23 cellular contexts compared by ENCODE assay signal in genomic region chrX:31092970-31093638, GRCh38. TPM values are rescaled to one million over a fixed set of nuclear protein-coding genes. Genes with fewer than 3 reads are reported as not detected.
DNase-seq lines count a peak whose midpoint lies in the region; ATAC-seq and TF ChIP-seq lines count a peak whose summit lies in the region.
"Had no signal": no experiment of that assay in that cellular context is flagged by ENCODE, and none has a peak within 500 bp of the region (broad histone marks: within the 10 kb centered on the region; RNA-seq: fewer than 3 reads in every experiment).

No MANE protein-coding gene starts in this region.

- no peak overlapping the region for H2AFZ ChIP-seq in KMS-11 (ENCODE audit: low read depth)
- H2AFZ ChIP-seq: PC-9 had no signal

- ATAC-seq in GM18861 (IDR thresholded peaks at IDR 0.05; ENCODE audit: unreplicated experiment) (peak; percentile 65), GM19324 (IDR thresholded peaks at IDR 0.05; ENCODE audit: low FRiP score, unreplicated experiment) (peak; percentile 39), HG02798 (IDR thresholded peaks at IDR 0.05; ENCODE audit: poor library complexity, unreplicated experiment) (peak; percentile 76)
- ATAC-seq: activated CD8-positive, alpha-beta T cell treated with anti-CD3 and anti-CD28 coated beads, Interleukin-2, amount 10 ng/mL, durations not matched to agents 7 days and 5 days; left ventricle myocardium superior; pancreas had no signal

- no peak for TF ChIP-seq POLR2A in Peyer's patch (IDR thresholded peaks at IDR 0.05)

- H3K36me3 ChIP-seq in KMS-11 (ENCODE audit: insufficient read depth) (no peaks in the 10 kb centered on the region), Peyer's patch (no peaks in the 10 kb centered on the region)
- H3K36me3 ChIP-seq: BLaER1 treated with 17β-estradiol and CSF1 and Interleukin-3, amounts not matched to agents 10 nM and 100 nM; pancreas; transverse colon had no signal

- no peaks in the 10 kb centered on the region for H4K20me1 ChIP-seq in KMS-11 (ENCODE audit: insufficient read depth)
- H4K20me1 ChIP-seq: BLaER1 treated with 17β-estradiol and CSF1 and Interleukin-3, amounts not matched to agents 10 nM and 100 nM had no signal

- H3K9me3 ChIP-seq in Peyer's patch, result no peaks in the 10 kb centered on the region
- H3K9me3 ChIP-seq: pancreas, transverse colon had no signal

- H3K27me3 ChIP-seq in KMS-11 (ENCODE audit: insufficient read depth, low read depth), result no peaks in the 10 kb centered on the region
- H3K27me3 ChIP-seq in Peyer's patch, result no peaks in the 10 kb centered on the region
- H3K27me3 ChIP-seq: transverse colon had no signal

- no peak overlapping the region for H3K4me2 ChIP-seq in KMS-11
- H3K4me2 ChIP-seq: BLaER1 treated with 17β-estradiol and CSF1 and Interleukin-3, amounts not matched to agents 10 nM and 100 nM; PC-9 had no signal

- DNase-seq in Peyer's patch (no peak), HPDE6-E6E7 (ENCODE audit: extremely low spot score) (no peak)
- no peak for DNase-seq in stimulated activated CD4-positive, alpha-beta T cell treated with anti-CD3 and anti-CD28 coated beads, Interleukin-4, amount 100 ng/mL, for 1 hour
- DNase-seq: activated CD8-positive, alpha-beta T cell treated with anti-CD3 and anti-CD28 coated beads, Interleukin-2, amount 10 ng/mL, durations not matched to agents 7 days and 5 days; activated effector memory CD4-positive, alpha-beta T cell treated with Interleukin-2 at 50 U/mL for 16 hours; aorta; foreskin fibroblast; GOT3; NCI-H510A; pancreas; PC-9; stimulated activated CD4-positive, alpha-beta T cell treated with anti-CD3 and anti-CD28 coated beads, Interleukin-4, amount 100 ng/mL, for 4 hours; transverse colon had no signal

- TF ChIP-seq CTCF in KMS-11 (conservative IDR thresholded peaks at IDR 0.05; ENCODE audit: low read depth, low read length), result no peak
- no peak for TF ChIP-seq CTCF in Peyer's patch (IDR thresholded peaks at IDR 0.05)

- H3K4me3 ChIP-seq in KMS-11 (IDR thresholded peaks at IDR 0.05; ENCODE audit: insufficient read depth, low read depth, low read length) (no peak overlapping the region), Peyer's patch (no peak overlapping the region)
- H3K4me3 ChIP-seq: BLaER1 treated with 17β-estradiol and CSF1 and Interleukin-3, amounts not matched to agents 10 nM and 100 nM; pancreas; PC-9; SK-N-MC; transverse colon had no signal

- no peak overlapping the region for H3K9ac ChIP-seq in KMS-11
- H3K9ac ChIP-seq: BLaER1 treated with 17β-estradiol and CSF1 and Interleukin-3, amounts not matched to agents 10 nM and 100 nM had no signal

- H3K79me2 ChIP-seq in KMS-11 (ENCODE audit: insufficient read depth, low read depth), result no peaks in the 10 kb centered on the region

- H3K4me1 ChIP-seq in KMS-11 (ENCODE audit: low read depth, poor library complexity, severe bottlenecking) (peaks cover 21% of the 10 kb centered on the region), Peyer's patch (no peaks in the 10 kb centered on the region)
- H3K4me1 ChIP-seq: BLaER1 treated with 17β-estradiol and CSF1 and Interleukin-3, amounts not matched to agents 10 nM and 100 nM; pancreas; transverse colon had no signal

- H3K27ac ChIP-seq in KMS-11 (0 out of 2 replicates have a peak overlapping the region, but pooled peaks have one; percentile 17), Peyer's patch (no peak overlapping the region)
- H3K27ac ChIP-seq: BLaER1 treated with 17β-estradiol and CSF1 and Interleukin-3, amounts not matched to agents 10 nM and 100 nM; pancreas; PC-9; SK-N-MC; transverse colon had no signal

RNA-seq across cellular contexts. Expression of gene FTHL17, which starts 21.3 kb away (rescaled TPM):
- total RNA-seq in Peyer's patch, result not detected
- total RNA-seq: activated CD8-positive, alpha-beta T cell treated with anti-CD3 and anti-CD28 coated beads, Interleukin-2, amount 10 ng/mL, durations not matched to agents 7 days and 5 days; aorta; chondrocyte; left ventricle myocardium superior; myocyte; pancreas; PC-9; skeletal muscle tissue; transverse colon had no signal
